1 cellular context compared by ENCODE assay signal in genomic region chr10:82942572-82943091, GRCh38.
TF ChIP-seq lines count a peak whose summit lies in the region.

No MANE protein-coding gene starts in this region.

TF ChIP-seq in GM23338, 12 proteins besides CTCF, POLR2A, EP300 and RAD21 (continued from another document):
- TF ChIP-seq, protein P1, sequence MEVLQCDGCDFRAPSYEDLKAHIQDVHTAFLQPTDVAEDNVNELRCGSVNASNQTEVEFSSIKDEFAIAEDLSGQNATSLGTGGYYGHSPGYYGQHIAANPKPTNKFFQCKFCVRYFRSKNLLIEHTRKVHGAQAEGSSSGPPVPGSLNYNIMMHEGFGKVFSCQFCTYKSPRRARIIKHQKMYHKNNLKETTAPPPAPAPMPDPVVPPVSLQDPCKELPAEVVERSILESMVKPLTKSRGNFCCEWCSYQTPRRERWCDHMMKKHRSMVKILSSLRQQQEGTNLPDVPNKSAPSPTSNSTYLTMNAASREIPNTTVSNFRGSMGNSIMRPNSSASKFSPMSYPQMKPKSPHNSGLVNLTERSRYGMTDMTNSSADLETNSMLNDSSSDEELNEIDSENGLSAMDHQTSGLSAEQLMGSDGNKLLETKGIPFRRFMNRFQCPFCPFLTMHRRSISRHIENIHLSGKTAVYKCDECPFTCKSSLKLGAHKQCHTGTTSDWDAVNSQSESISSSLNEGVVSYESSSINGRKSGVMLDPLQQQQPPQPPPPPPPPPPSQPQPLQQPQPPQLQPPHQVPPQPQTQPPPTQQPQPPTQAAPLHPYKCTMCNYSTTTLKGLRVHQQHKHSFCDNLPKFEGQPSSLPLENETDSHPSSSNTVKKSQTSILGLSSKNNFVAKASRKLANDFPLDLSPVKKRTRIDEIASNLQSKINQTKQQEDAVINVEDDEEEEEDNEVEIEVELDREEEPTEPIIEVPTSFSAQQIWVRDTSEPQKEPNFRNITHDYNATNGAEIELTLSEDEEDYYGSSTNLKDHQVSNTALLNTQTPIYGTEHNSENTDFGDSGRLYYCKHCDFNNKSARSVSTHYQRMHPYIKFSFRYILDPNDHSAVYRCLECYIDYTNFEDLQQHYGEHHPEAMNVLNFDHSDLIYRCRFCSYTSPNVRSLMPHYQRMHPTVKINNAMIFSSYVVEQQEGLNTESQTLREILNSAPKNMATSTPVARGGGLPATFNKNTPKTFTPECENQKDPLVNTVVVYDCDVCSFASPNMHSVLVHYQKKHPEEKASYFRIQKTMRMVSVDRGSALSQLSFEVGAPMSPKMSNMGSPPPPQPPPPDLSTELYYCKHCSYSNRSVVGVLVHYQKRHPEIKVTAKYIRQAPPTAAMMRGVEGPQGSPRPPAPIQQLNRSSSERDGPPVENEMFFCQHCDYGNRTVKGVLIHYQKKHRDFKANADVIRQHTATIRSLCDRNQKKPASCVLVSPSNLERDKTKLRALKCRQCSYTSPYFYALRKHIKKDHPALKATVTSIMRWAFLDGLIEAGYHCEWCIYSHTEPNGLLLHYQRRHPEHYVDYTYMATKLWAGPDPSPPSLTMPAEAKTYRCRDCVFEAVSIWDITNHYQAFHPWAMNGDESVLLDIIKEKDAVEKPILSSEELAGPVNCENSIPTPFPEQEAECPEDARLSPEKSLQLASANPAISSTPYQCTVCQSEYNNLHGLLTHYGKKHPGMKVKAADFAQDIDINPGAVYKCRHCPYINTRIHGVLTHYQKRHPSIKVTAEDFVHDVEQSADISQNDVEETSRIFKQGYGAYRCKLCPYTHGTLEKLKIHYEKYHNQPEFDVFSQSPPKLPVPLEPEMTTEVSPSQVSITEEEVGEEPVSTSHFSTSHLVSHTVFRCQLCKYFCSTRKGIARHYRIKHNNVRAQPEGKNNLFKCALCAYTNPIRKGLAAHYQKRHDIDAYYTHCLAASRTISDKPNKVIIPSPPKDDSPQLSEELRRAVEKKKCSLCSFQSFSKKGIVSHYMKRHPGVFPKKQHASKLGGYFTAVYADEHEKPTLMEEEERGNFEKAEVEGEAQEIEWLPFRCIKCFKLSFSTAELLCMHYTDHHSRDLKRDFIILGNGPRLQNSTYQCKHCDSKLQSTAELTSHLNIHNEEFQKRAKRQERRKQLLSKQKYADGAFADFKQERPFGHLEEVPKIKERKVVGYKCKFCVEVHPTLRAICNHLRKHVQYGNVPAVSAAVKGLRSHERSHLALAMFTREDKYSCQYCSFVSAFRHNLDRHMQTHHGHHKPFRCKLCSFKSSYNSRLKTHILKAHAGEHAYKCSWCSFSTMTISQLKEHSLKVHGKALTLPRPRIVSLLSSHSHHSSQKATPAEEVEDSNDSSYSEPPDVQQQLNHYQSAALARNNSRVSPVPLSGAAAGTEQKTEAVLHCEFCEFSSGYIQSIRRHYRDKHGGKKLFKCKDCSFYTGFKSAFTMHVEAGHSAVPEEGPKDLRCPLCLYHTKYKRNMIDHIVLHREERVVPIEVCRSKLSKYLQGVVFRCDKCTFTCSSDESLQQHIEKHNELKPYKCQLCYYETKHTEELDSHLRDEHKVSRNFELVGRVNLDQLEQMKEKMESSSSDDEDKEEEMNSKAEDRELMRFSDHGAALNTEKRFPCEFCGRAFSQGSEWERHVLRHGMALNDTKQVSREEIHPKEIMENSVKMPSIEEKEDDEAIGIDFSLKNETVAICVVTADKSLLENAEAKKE (CRISPR knock-in tag; IDR thresholded peaks at IDR 0.05): no peak
- TF ChIP-seq JUNB (IDR thresholded peaks at IDR 0.05; ENCODE audit: unreplicated experiment) (no peak), ZNF331 (CRISPR knock-in tag; IDR thresholded peaks at IDR 0.05; ENCODE audit: low read depth) (no peak), CREB1 (CRISPR knock-in tag; IDR thresholded peaks at IDR 0.05; ENCODE audit: low read depth) (no peak), REST (IDR thresholded peaks at IDR 0.05; ENCODE audit: unreplicated experiment) (no peak), STAT1 (IDR thresholded peaks at IDR 0.05; ENCODE audit: unreplicated experiment) (no peak), ZNF114 (CRISPR knock-in tag; IDR thresholded peaks at IDR 0.05) (no peak), POLR2AphosphoS5 (IDR thresholded peaks at IDR 0.05; ENCODE audit: low read depth) (no peak), EZH2 (IDR thresholded peaks at IDR 0.05; ENCODE audit: low read depth, unreplicated experiment) (no peak), NANOG (IDR thresholded peaks at IDR 0.05; ENCODE audit: borderline replicate concordance) (no peak)
